ENCODE assay signal across 18 cellular contexts in genomic region chr4:53489279-53489889, GRCh38.
DNase-seq lines count a peak whose midpoint lies in the region; ATAC-seq and TF ChIP-seq lines count a peak whose summit lies in the region.
"Had no signal": no experiment of that assay in that cellular context is flagged by ENCODE, and none has a peak within 500 bp of the region (broad histone marks: within the 10 kb centered on the region; RNA-seq: fewer than 3 reads in every experiment).

No MANE protein-coding gene starts in this region.

- peaks cover 18% of the 10 kb centered on the region for H3K27me3 Mint-ChIP-seq in activated naive CD4-positive, alpha-beta T cell treated with anti-CD3 and anti-CD28 coated beads, Interleukin-2, amount 10 ng/mL, durations not matched to agents 7 days and 5 days

- BruUV-seq in PC-9 (replicated peaks; lab: Mats Ljungman, UMichigan), result no TSS peak

- TF ChIP-seq POLR2A in sigmoid colon (IDR thresholded peaks at IDR 0.05), result no peak

- H3K9me3 ChIP-seq in adipocyte (ENCODE audit: control insufficient read depth, low read length) (no peaks in the 10 kb centered on the region), PC-9 (ENCODE audit: insufficient read depth, low read depth) (0 out of 2 replicates have a peak, but pooled peaks cover 3% of the 10 kb centered on the region), sigmoid colon (no peaks in the 10 kb centered on the region)
- H3K9me3 ChIP-seq: HAP-1 had no signal

- H4K20me1 ChIP-seq in PC-9 (ENCODE audit: insufficient read depth), result no peaks in the 10 kb centered on the region

- DNase-seq in A172 (ENCODE audit: low spot score) (peak; percentile 23), HT1080 (ENCODE audit: low read depth) (peak; percentile 56), adipocyte (ENCODE audit: low read depth) (peak; percentile 60), fibroblast of pulmonary artery (ENCODE audit: low read depth) (peak; percentile 53), PC-9 (no peak), sigmoid colon (no peak)
- no peak for DNase-seq in activated naive CD4-positive, alpha-beta T cell treated with anti-CD3 and anti-CD28 coated beads, Interleukin-2, amount 10 ng/mL, durations not matched to agents 7 days and 5 days
- DNase-seq: ACHN; activated CD4-positive, alpha-beta T cell treated with anti-CD3 and anti-CD28 coated beads, Interleukin-2, amount 50 U/mL, for 4 hours; activated T-cell treated with anti-CD3 and anti-CD28 coated beads, Interleukin-2, amount 50 U/mL, for 48 hours; hypothalamus; left colon; NCI-H1417 treated with DMSO at 0.1 percent for 48 hours; NCI-H345; stimulated activated CD4-positive, alpha-beta T cell treated with anti-CD3 and anti-CD28 coated beads, Interleukin-4, amount 100 ng/mL, for 4 hours had no signal

- no peak for TF ChIP-seq EP300 in sigmoid colon (IDR thresholded peaks at IDR 0.05)

- H3K4me3 ChIP-seq in adipocyte (ENCODE audit: low read length), result no peak overlapping the region
- H3K4me3 ChIP-seq in fibroblast of pulmonary artery (replicated peaks; ENCODE audit: low read depth, low read length), result no peak overlapping the region
- H3K4me3 ChIP-seq in PC-9, result no peak overlapping the region
- no peak overlapping the region for H3K4me3 ChIP-seq in sigmoid colon
- H3K4me3 ChIP-seq: HAP-1 had no signal

- H3K27ac Mint-ChIP-seq in activated naive CD4-positive, alpha-beta T cell treated with anti-CD3 and anti-CD28 coated beads, Interleukin-2, amount 10 ng/mL, durations not matched to agents 7 days and 5 days, result no peak overlapping the region

- no peaks in the 10 kb centered on the region for H3K36me3 Mint-ChIP-seq in activated naive CD4-positive, alpha-beta T cell treated with anti-CD3 and anti-CD28 coated beads, Interleukin-2, amount 10 ng/mL, durations not matched to agents 7 days and 5 days

- CTCF ChIA-PET in PC-9 (lab: Charles Lee), result no interaction called here
- CTCF ChIA-PET in activated naive CD4-positive, alpha-beta T cell treated with anti-CD3 and anti-CD28 coated beads, Interleukin-2, amount 10 ng/mL, durations not matched to agents 7 days and 5 days (lab: Charles Lee), result interaction anchor here (1.2 kb wide), 1 partner anchor 10 kb away, joined by 5 read pairs; no protein-coding TSS in a partner anchor

- peaks cover 48% of the 10 kb centered on the region for H3K4me1 ChIP-seq in adipocyte (ENCODE audit: control insufficient read depth, insufficient read depth, low read length)
- no peaks in the 10 kb centered on the region for H3K4me1 ChIP-seq in PC-9 (replicated peaks; ENCODE audit: insufficient read depth)
- peaks cover 0 to 4% (median 0%) of the 10 kb centered on the region in 4 donors for H3K4me1 ChIP-seq in sigmoid colon
- H3K4me1 ChIP-seq: HAP-1 had no signal

- no peak for TF ChIP-seq CTCF in fibroblast of pulmonary artery (IDR thresholded peaks at IDR 0.05; ENCODE audit: low read length, missing control alignments)
- no peak for TF ChIP-seq CTCF in PC-9 (conservative IDR thresholded peaks at IDR 0.05)
- no peak for TF ChIP-seq CTCF in sigmoid colon (IDR thresholded peaks at IDR 0.05)

- H3K9me3 Mint-ChIP-seq in activated naive CD4-positive, alpha-beta T cell treated with anti-CD3 and anti-CD28 coated beads, Interleukin-2, amount 10 ng/mL, durations not matched to agents 7 days and 5 days, result no peaks in the 10 kb centered on the region

- H3F3A ChIP-seq in PC-9 (ENCODE audit: insufficient read depth, low read depth), result no peaks in the 10 kb centered on the region

- H3K4me2 ChIP-seq in PC-9, result no peak overlapping the region

- no peaks in the 10 kb centered on the region for H3K36me3 ChIP-seq in adipocyte (ENCODE audit: control insufficient read depth, insufficient read depth, low read length, severe bottlenecking)
- no peaks in the 10 kb centered on the region for H3K36me3 ChIP-seq in PC-9 (ENCODE audit: low read depth)
- H3K36me3 ChIP-seq in sigmoid colon, result no peaks in the 10 kb centered on the region
- H3K36me3 ChIP-seq: HAP-1 had no signal

- no peak for ATAC-seq in GM21737 (IDR thresholded peaks at IDR 0.05; ENCODE audit: unreplicated experiment)
- ATAC-seq: left colon had no signal

- H3K4me3 Mint-ChIP-seq in activated naive CD4-positive, alpha-beta T cell treated with anti-CD3 and anti-CD28 coated beads, Interleukin-2, amount 10 ng/mL, durations not matched to agents 7 days and 5 days, result no peak overlapping the region

- H3K27ac ChIP-seq in PC-9 (no peak overlapping the region), sigmoid colon (no peak overlapping the region)
- H3K27ac ChIP-seq: epithelial cell of prostate had no signal

- no peaks in the 10 kb centered on the region for H3K27me3 ChIP-seq in adipocyte (replicated peaks; ENCODE audit: control insufficient read depth, insufficient read depth, low read length)
- no peaks in the 10 kb centered on the region for H3K27me3 ChIP-seq in PC-9 (ENCODE audit: insufficient read depth, low read depth)
- no peaks in the 10 kb centered on the region for H3K27me3 ChIP-seq in sigmoid colon

- intact Hi-C loops in PC-9 (cut with micrococcal nuclease; ENCODE audit: unreplicated experiment) (no loop called here), sigmoid colon (cut with DNase I) (no loop called here)

- H3K9ac ChIP-seq in adipocyte (ENCODE audit: low read length), result peak overlapping the region; percentile 89

- H3K9me2 ChIP-seq in PC-9 (ENCODE audit: insufficient read depth), result no peaks in the 10 kb centered on the region

- H2AFZ ChIP-seq in PC-9, result no peak overlapping the region

- no peaks in the 10 kb centered on the region for H3K4me1 Mint-ChIP-seq in activated naive CD4-positive, alpha-beta T cell treated with anti-CD3 and anti-CD28 coated beads, Interleukin-2, amount 10 ng/mL, durations not matched to agents 7 days and 5 days

- no peaks in the 10 kb centered on the region for H3K79me2 ChIP-seq in PC-9 (ENCODE audit: low read depth)

- POLR2A ChIA-PET in PC-9 (lab: Charles Lee; ENCODE audit: unreplicated experiment), result no interaction called here

Comparison
In these comparisons a context has a peak if more than half of its experiments do, and no peak if none do; other contexts are left out.
1. DNase-seq: peak in A172 (single experiment), HT1080 (single experiment), adipocyte (single experiment) and fibroblast of pulmonary artery (single experiment); none in PC-9 (0 of 2), sigmoid colon (single experiment) and activated naive CD4-positive, alpha-beta T cell treated with anti-CD3 and anti-CD28 coated beads, Interleukin-2, amount 10 ng/mL, durations not matched to agents 7 days and 5 days (single experiment).